Comparison of ENCODE assay signal across 14 cellular contexts in genomic region chr10:86518781-86519180, GRCh38. TPM values are rescaled to one million over a fixed set of nuclear protein-coding genes. Genes with fewer than 3 reads are reported as not detected.
DNase-seq lines count a peak whose midpoint lies in the region; ATAC-seq and TF ChIP-seq lines count a peak whose summit lies in the region.
"Had no signal": no experiment of that assay in that cellular context is flagged by ENCODE, and none has a peak within 500 bp of the region (broad histone marks: within the 10 kb centered on the region; RNA-seq: fewer than 3 reads in every experiment).

No MANE protein-coding gene starts in this region.

- H3K4me3 ChIP-seq in Karpas-422 (ENCODE audit: low read length) (no peak overlapping the region), adipocyte (ENCODE audit: low read length) (peak overlapping the region; percentile 96), osteoblast (ENCODE audit: insufficient read depth, low read length) (no peak overlapping the region), WERI-Rb-1 (ENCODE audit: low read depth, low read length) (no peak overlapping the region)

- DNase-seq in activated CD4-positive, alpha-beta T cell treated with anti-CD3 and anti-CD28 coated beads for 36 hours = no peak
- no peak for DNase-seq in activated CD4-positive, alpha-beta T cell treated with anti-CD3 and anti-CD28 coated beads for 48 hours
- DNase-seq in Karpas-422 (no peak), adipocyte (ENCODE audit: low read depth) (no peak), osteoblast (ENCODE audit: insufficient read length, low spot score, missing footprints) (peak; percentile 92), WERI-Rb-1 (no peak), Right ventricle myocardium inferior (ENCODE audit: missing footprints) (no peak)
- DNase-seq: anterior cingulate cortex, NCI-H187 treated with DMSO at 0.1 percent for 48 hours, NCI-H524 treated with DMSO at 0.1 percent for 48 hours, nucleus accumbens, trophoblast cell had no signal

- TF ChIP-seq CTCF in osteoblast (IDR thresholded peaks at IDR 0.05; ENCODE audit: extremely low read depth, low read depth, low read length) (no peak), WERI-Rb-1 (IDR thresholded peaks at IDR 0.05; ENCODE audit: low read depth, low read length) (no peak)

- H3K9me3 ChIP-seq in Karpas-422 (ENCODE audit: low read length) (no peaks in the 10 kb centered on the region), adipocyte (ENCODE audit: control insufficient read depth, low read length) (no peaks in the 10 kb centered on the region), osteoblast (ENCODE audit: low read depth, low read length) (no peaks in the 10 kb centered on the region), WERI-Rb-1 (ENCODE audit: severe bottlenecking) (no peaks in the 10 kb centered on the region)

- CTCF ChIA-PET in activated CD4-positive, alpha-beta T cell treated with anti-CD3 and anti-CD28 coated beads for 36 hours (lab: Charles Lee) = interaction anchor here (0.7 to 1.0 kb wide), 2 partner anchors 120 to 448 kb away, joined by 3 read pairs; no protein-coding TSS in a partner anchor

- intact Hi-C loops in activated CD4-positive, alpha-beta T cell treated with anti-CD3 and anti-CD28 coated beads for 36 hours (cut with DNase I, micrococcal nuclease) = loop anchor here in 1 of 2 experiments (2.0 kb wide), 1 partner anchor 14 kb away; no protein-coding TSS in a partner anchor
- intact Hi-C loops in Right ventricle myocardium inferior (cut with DNase I) = no loop called here

- no peak overlapping the region for H3K27ac Mint-ChIP-seq in activated CD4-positive, alpha-beta T cell treated with anti-CD3 and anti-CD28 coated beads for 36 hours

- no peak overlapping the region for H2AFZ ChIP-seq in Karpas-422 (ENCODE audit: low read length)
- H2AFZ ChIP-seq in osteoblast (ENCODE audit: low read length) = no peak overlapping the region

- peaks cover 41% of the 10 kb centered on the region for H3K4me1 ChIP-seq in Karpas-422 (ENCODE audit: low read length)
- peaks cover 31% of the 10 kb centered on the region for H3K4me1 ChIP-seq in adipocyte (ENCODE audit: control insufficient read depth, insufficient read depth, low read length)
- H3K4me1 ChIP-seq in osteoblast (ENCODE audit: insufficient read depth, low read length) = peaks cover 29% of the 10 kb centered on the region

- no peaks in the 10 kb centered on the region for H3K9me2 ChIP-seq in Karpas-422 (replicated peaks; ENCODE audit: insufficient read depth, low read length)

- H4K20me1 ChIP-seq in Karpas-422 (ENCODE audit: insufficient read depth, low read depth, low read length) = 0 out of 2 replicates have a peak, but pooled peaks cover 5% of the 10 kb centered on the region
- peaks cover 32% of the 10 kb centered on the region for H4K20me1 ChIP-seq in osteoblast (ENCODE audit: insufficient read depth, low read length)

- H3K27ac ChIP-seq in Karpas-422 (ENCODE audit: low read length) (peak overlapping the region; percentile 73), osteoblast (ENCODE audit: low read depth, low read length) (peak overlapping the region; percentile 2), WERI-Rb-1 (no peak overlapping the region)
- H3K27ac ChIP-seq: RWPE1 had no signal

- H3K27me3 ChIP-seq in Karpas-422 (ENCODE audit: low read length) (no peaks in the 10 kb centered on the region), adipocyte (replicated peaks; ENCODE audit: control insufficient read depth, insufficient read depth, low read length) (no peaks in the 10 kb centered on the region), osteoblast (ENCODE audit: insufficient read depth, low read length) (no peaks in the 10 kb centered on the region), WERI-Rb-1 (ENCODE audit: insufficient read depth, low read depth, severe bottlenecking) (no peaks in the 10 kb centered on the region)

- peaks cover 13% of the 10 kb centered on the region; the same call in 1 of the 2 replicates for H3K36me3 ChIP-seq in Karpas-422 (ENCODE audit: insufficient read depth, low read length)
- H3K36me3 ChIP-seq in adipocyte (ENCODE audit: control insufficient read depth, insufficient read depth, low read length, severe bottlenecking) = peaks cover 36% of the 10 kb centered on the region
- H3K36me3 ChIP-seq in osteoblast (ENCODE audit: insufficient read depth, low read length) = peaks cover 27% of the 10 kb centered on the region
- H3K36me3 ChIP-seq in WERI-Rb-1 = peaks cover 64% of the 10 kb centered on the region

- H3K36me3 Mint-ChIP-seq in activated CD4-positive, alpha-beta T cell treated with anti-CD3 and anti-CD28 coated beads for 36 hours (ENCODE audit: low read depth) = peaks cover 43% of the 10 kb centered on the region

- peak overlapping the region; percentile 82 for H3K4me3 Mint-ChIP-seq in activated CD4-positive, alpha-beta T cell treated with anti-CD3 and anti-CD28 coated beads for 36 hours

- H3K4me1 Mint-ChIP-seq in activated CD4-positive, alpha-beta T cell treated with anti-CD3 and anti-CD28 coated beads for 36 hours = peaks cover 75% of the 10 kb centered on the region

- H3K27me3 Mint-ChIP-seq in activated CD4-positive, alpha-beta T cell treated with anti-CD3 and anti-CD28 coated beads for 36 hours = no peaks in the 10 kb centered on the region

- no peaks in the 10 kb centered on the region for H3K9me3 Mint-ChIP-seq in activated CD4-positive, alpha-beta T cell treated with anti-CD3 and anti-CD28 coated beads for 36 hours (ENCODE audit: low read depth)

- POLR2A ChIA-PET in activated CD4-positive, alpha-beta T cell treated with anti-CD3 and anti-CD28 coated beads for 36 hours (lab: Charles Lee) = interaction anchor here (0.6 kb wide), 1 partner anchor 46 kb away, joined by 3 read pairs; no protein-coding TSS in a partner anchor

- H3K4me2 ChIP-seq in Karpas-422 (ENCODE audit: low read depth, low read length, poor library complexity, severe bottlenecking) (peak overlapping the region; percentile 84), osteoblast (ENCODE audit: insufficient read depth, low read length) (peak overlapping the region; percentile 84)

- no peak for ATAC-seq in activated CD4-positive, alpha-beta T cell treated with anti-CD3 and anti-CD28 coated beads for 36 hours
- ATAC-seq in HG03108 (IDR thresholded peaks at IDR 0.05; ENCODE audit: unreplicated experiment) (no peak), Right ventricle myocardium inferior (no peak)

- peaks cover 72% of the 10 kb centered on the region for H3K79me2 ChIP-seq in Karpas-422 (ENCODE audit: low read length)
- peaks cover 99% of the 10 kb centered on the region for H3K79me2 ChIP-seq in osteoblast (ENCODE audit: insufficient read depth, low read length)

- H3K9ac ChIP-seq in Karpas-422 (ENCODE audit: low read length) = no peak overlapping the region
- H3K9ac ChIP-seq in adipocyte (ENCODE audit: low read length) = peak overlapping the region; percentile 62

RNA-seq across cellular contexts. Expression of gene WAPL, which starts 2.8 kb away (rescaled TPM):
- 10 to 100 TPM; 37.4 to 43.2 TPM for total RNA-seq in activated CD4-positive, alpha-beta T cell treated with anti-CD3 and anti-CD28 coated beads for 36 hours
- 28.4 and 30.5 TPM in 2 replicates for total RNA-seq in Karpas-422 (2014; rRNA removed; shearing (Covaris generic); ENCODE audit: low replicate concordance)
- total RNA-seq in osteoblast (40.2 and 46.0 TPM in 2 replicates), Right ventricle myocardium inferior (21.5 TPM)
